1 cellular context compared by ENCODE assay signal in the genomic region with DNA sequence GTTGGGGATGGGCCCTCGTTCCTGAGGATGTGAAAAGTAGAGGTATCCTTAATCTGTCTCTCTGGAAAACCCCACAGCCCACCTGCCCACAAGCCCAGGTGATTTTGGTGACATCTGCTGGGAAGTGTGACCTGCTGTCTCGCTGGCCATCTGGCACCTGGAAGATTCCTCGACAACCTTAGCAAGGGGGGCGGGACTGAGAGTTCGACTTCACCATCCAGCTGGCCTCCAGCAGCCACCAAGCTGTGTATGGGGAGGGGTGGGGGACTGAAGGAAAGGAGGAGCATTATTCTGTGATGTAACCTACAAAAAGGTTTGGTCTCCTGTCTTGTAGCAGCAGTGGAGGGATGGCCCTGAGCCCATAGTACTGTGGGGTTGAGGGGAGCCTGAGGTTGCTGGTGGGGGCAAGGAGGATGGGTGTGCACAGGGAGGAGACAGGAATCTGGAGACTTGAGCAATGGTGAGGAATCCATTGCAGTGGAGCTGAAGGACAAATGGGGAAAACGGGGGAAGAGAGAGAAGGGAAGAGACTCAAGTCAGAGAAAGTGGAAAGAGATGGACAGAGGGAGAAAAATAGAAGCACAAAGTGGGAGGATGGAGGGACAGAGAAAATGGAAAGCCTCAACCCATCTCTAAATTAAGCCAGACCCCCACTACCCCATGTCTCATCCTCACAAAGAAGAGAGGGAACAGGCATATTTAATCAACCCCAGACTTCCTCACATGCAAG.
TF ChIP-seq lines count a peak whose summit lies in the region.

No MANE protein-coding gene starts in this region.

TF ChIP-seq in IMR-90, 13 proteins besides CTCF, POLR2A, EP300 and RAD21:
- TF ChIP-seq MAFK (IDR thresholded peaks at IDR 0.05; ENCODE audit: low read depth, low read length): no peak
- TF ChIP-seq, protein P1, sequence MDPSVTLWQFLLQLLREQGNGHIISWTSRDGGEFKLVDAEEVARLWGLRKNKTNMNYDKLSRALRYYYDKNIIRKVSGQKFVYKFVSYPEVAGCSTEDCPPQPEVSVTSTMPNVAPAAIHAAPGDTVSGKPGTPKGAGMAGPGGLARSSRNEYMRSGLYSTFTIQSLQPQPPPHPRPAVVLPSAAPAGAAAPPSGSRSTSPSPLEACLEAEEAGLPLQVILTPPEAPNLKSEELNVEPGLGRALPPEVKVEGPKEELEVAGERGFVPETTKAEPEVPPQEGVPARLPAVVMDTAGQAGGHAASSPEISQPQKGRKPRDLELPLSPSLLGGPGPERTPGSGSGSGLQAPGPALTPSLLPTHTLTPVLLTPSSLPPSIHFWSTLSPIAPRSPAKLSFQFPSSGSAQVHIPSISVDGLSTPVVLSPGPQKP (IDR thresholded peaks at IDR 0.05; ENCODE audit: borderline replicate concordance, low read depth, low read length): no peak
- no peak for TF ChIP-seq NFE2L2 (IDR thresholded peaks at IDR 0.05; ENCODE audit: low read depth, low read length)
- TF ChIP-seq, protein P2, sequence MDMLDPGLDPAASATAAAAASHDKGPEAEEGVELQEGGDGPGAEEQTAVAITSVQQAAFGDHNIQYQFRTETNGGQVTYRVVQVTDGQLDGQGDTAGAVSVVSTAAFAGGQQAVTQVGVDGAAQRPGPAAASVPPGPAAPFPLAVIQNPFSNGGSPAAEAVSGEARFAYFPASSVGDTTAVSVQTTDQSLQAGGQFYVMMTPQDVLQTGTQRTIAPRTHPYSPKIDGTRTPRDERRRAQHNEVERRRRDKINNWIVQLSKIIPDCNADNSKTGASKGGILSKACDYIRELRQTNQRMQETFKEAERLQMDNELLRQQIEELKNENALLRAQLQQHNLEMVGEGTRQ (IDR thresholded peaks at IDR 0.05; ENCODE audit: low read depth, low read length): no peak
- no peak for TF ChIP-seq MAZ (IDR thresholded peaks at IDR 0.05; ENCODE audit: borderline replicate concordance, low read depth, low read length)
- TF ChIP-seq CHD1 (IDR thresholded peaks at IDR 0.05; ENCODE audit: low read depth, low read length): no peak
- TF ChIP-seq BHLHE40 (IDR thresholded peaks at IDR 0.05; ENCODE audit: low read depth, low read length): no peak
- no peak for TF ChIP-seq RFX5 (IDR thresholded peaks at IDR 0.05; ENCODE audit: low read depth, low read length)
